13 cellular contexts compared by ENCODE assay signal in the genomic region with DNA sequence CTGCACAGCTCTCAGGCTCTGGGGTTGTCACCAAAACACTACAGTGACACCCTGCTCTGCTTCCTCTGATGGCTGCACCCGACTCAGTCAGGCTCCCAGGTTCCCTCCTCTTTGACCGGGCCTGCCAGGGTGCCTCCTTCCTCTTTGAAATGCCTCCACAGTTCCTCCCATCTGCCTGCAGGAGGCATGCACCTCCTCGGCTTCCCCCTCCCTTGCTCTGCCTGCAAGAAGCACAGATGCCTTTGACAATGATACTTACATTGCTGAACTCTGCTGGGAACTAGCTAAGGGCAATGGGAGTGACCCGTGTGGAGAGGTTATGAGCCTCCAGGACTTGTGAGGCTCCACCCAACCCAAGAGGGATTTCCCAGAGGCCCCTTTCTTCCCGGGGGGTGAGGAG.
DNase-seq lines count a peak whose midpoint lies in the region; ATAC-seq, FAIRE-seq and TF ChIP-seq lines count a peak whose summit lies in the region.
"Had no signal": no experiment of that assay in that cellular context is flagged by ENCODE, and none has a peak within 500 bp of the region (broad histone marks: within the 10 kb centered on the region; RNA-seq: fewer than 3 reads in every experiment).

No MANE protein-coding gene starts in this region.

- FAIRE-seq in kidney (lab: Jason Lieb, UNC): no peak
- FAIRE-seq: GM18507, pancreas had no signal

- no peaks in the 10 kb centered on the region for H3K36me3 ChIP-seq in kidney (ENCODE audit: control insufficient read depth in 1 of 2, insufficient read depth in 2 of 2, low read length in 2 of 2)
- H3K36me3 ChIP-seq: pancreas had no signal

- DNase-seq in AG20443 (ENCODE audit: low spot score) (peak; percentile 48), HT-29 (ENCODE audit: low spot score) (peak; percentile 57), astrocyte of the spinal cord (ENCODE audit: low read depth, low spot score) (peak; percentile 39), kidney (no peak), NCI-H1417 treated with DMSO at 0.1 percent for 48 hours (lab: John Stamatoyannopoulos, UW) (no peak), left cardiac atrium (no peak), NCI-H2196 (lab: John Stamatoyannopoulos, UW; ENCODE audit: unreplicated experiment) (no peak)
- DNase-seq in activated CD8-positive, alpha-beta T cell treated with anti-CD3 and anti-CD28 coated beads, Interleukin-2, amount 10 ng/mL, durations not matched to agents 7 days and 5 days: no peak
- DNase-seq: activated CD8-positive, alpha-beta memory T cell treated with anti-CD3 and anti-CD28 coated beads, Interleukin-2, amount 50 U/mL, for 4 hours; CD8-positive, alpha-beta memory T cell; pancreas; trophoblast cell had no signal

- intact Hi-C loops in kidney (cut with DNase I) (no loop called here), left cardiac atrium (cut with DNase I) (no loop called here)

- no peak overlapping the region for H3K27ac Mint-ChIP-seq in activated CD8-positive, alpha-beta T cell treated with anti-CD3 and anti-CD28 coated beads, Interleukin-2, amount 10 ng/mL, durations not matched to agents 7 days and 5 days
- H3K27ac Mint-ChIP-seq: CD8-positive, alpha-beta memory T cell had no signal

- H3K36me3 Mint-ChIP-seq in activated CD8-positive, alpha-beta T cell treated with anti-CD3 and anti-CD28 coated beads, Interleukin-2, amount 10 ng/mL, durations not matched to agents 7 days and 5 days (ENCODE audit: low read depth): no peaks in the 10 kb centered on the region
- H3K36me3 Mint-ChIP-seq: CD8-positive, alpha-beta memory T cell had no signal

- no peak overlapping the region for H3K9ac ChIP-seq in kidney (ENCODE audit: low read length in 2 of 2)

- peak; percentile 45 for TF ChIP-seq CTCF in astrocyte of the spinal cord (IDR thresholded peaks at IDR 0.05; ENCODE audit: low read depth, low read length)
- TF ChIP-seq CTCF in kidney (IDR thresholded peaks at IDR 0.05; ENCODE audit: borderline replicate concordance, extremely low read depth, insufficient read depth): peak; percentile 12

- no peaks in the 10 kb centered on the region for H3K4me1 ChIP-seq in kidney (ENCODE audit: control insufficient read depth in 1 of 2, insufficient read depth in 1 of 2, low read depth in 1 of 2, low read length in 2 of 2)
- H3K4me1 ChIP-seq: pancreas had no signal

- peaks cover 5% of the 10 kb centered on the region for H3K27me3 Mint-ChIP-seq in activated CD8-positive, alpha-beta T cell treated with anti-CD3 and anti-CD28 coated beads, Interleukin-2, amount 10 ng/mL, durations not matched to agents 7 days and 5 days (ENCODE audit: low read depth)

- no peaks in the 10 kb centered on the region for H3K4me1 Mint-ChIP-seq in activated CD8-positive, alpha-beta T cell treated with anti-CD3 and anti-CD28 coated beads, Interleukin-2, amount 10 ng/mL, durations not matched to agents 7 days and 5 days (ENCODE audit: low read depth)
- H3K4me1 Mint-ChIP-seq: CD8-positive, alpha-beta memory T cell had no signal

- peaks cover 0 to 7% of the 10 kb centered on the region in 2 donors for H3K9me3 ChIP-seq in kidney (ENCODE audit: control insufficient read depth in 1 of 2, low read length in 2 of 2)
- H3K9me3 ChIP-seq: pancreas had no signal

- in situ Hi-C loops in astrocyte of the spinal cord (cut with HindIII; ENCODE audit: low sequenced_read_pairs): no loop called here

- H3K4me3 Mint-ChIP-seq in activated CD8-positive, alpha-beta T cell treated with anti-CD3 and anti-CD28 coated beads, Interleukin-2, amount 10 ng/mL, durations not matched to agents 7 days and 5 days: no peak overlapping the region
- H3K4me3 Mint-ChIP-seq: CD8-positive, alpha-beta memory T cell had no signal

- no peaks in the 10 kb centered on the region for H3K9me3 Mint-ChIP-seq in activated CD8-positive, alpha-beta T cell treated with anti-CD3 and anti-CD28 coated beads, Interleukin-2, amount 10 ng/mL, durations not matched to agents 7 days and 5 days (ENCODE audit: insufficient read depth)

- POLR2A ChIA-PET in activated CD8-positive, alpha-beta T cell treated with anti-CD3 and anti-CD28 coated beads, Interleukin-2, amount 10 ng/mL, durations not matched to agents 7 days and 5 days (lab: Charles Lee): no interaction called here

- no peak overlapping the region for H3K27ac ChIP-seq in kidney (ENCODE audit: low read depth in 2 of 2, low read length in 2 of 2)
- H3K27ac ChIP-seq: pancreas had no signal

- ATAC-seq in activated CD8-positive, alpha-beta T cell treated with anti-CD3 and anti-CD28 coated beads, Interleukin-2, amount 10 ng/mL, durations not matched to agents 7 days and 5 days: no peak
- no peak for ATAC-seq in left cardiac atrium
- ATAC-seq: pancreas had no signal

- H3K4me3 ChIP-seq in astrocyte of the spinal cord (ENCODE audit: low read depth, low read length) (no peak overlapping the region), kidney (ENCODE audit: low read length in 2 of 2) (no peak overlapping the region)
- H3K4me3 ChIP-seq: pancreas had no signal

- CTCF ChIA-PET in activated CD8-positive, alpha-beta T cell treated with anti-CD3 and anti-CD28 coated beads, Interleukin-2, amount 10 ng/mL, durations not matched to agents 7 days and 5 days (lab: Charles Lee): no interaction called here

Comparison
In these comparisons a context has a peak if more than half of its experiments do, and no peak if none do; other contexts are left out.
1. DNase-seq: peak in AG20443 (single experiment), HT-29 (single experiment) and astrocyte of the spinal cord (single experiment); none in kidney (single experiment), NCI-H1417 treated with DMSO at 0.1 percent for 48 hours (single experiment), activated CD8-positive, alpha-beta T cell treated with anti-CD3 and anti-CD28 coated beads, Interleukin-2, amount 10 ng/mL, durations not matched to agents 7 days and 5 days (single experiment), left cardiac atrium (single experiment) and NCI-H2196 (single experiment).